25 cellular contexts compared by ENCODE assay signal in genomic region chr7:23808421-23808820, GRCh38.
A peak's percentile ranks its signal among the peaks of the same experiment; 100 is the strongest.
DNase-seq lines count a peak whose midpoint lies in the region; ATAC-seq, FAIRE-seq and TF ChIP-seq lines count a peak whose summit lies in the region.
"Had no signal": no experiment of that assay in that cellular context is flagged by ENCODE, and none has a peak within 500 bp of the region (broad histone marks: within the 10 kb centered on the region; RNA-seq: fewer than 3 reads in every experiment).

No MANE protein-coding gene starts in this region.

- H3K4me3 ChIP-seq in PC-9 (no peak overlapping the region), bronchial epithelial cell (ENCODE audit: low read depth, low read length) (no peak overlapping the region), mesendoderm (ENCODE audit: low read length) (no peak overlapping the region)
- H3K4me3 ChIP-seq: BLaER1, GM12878 had no signal

- H3K36me3 ChIP-seq in PC-9 (ENCODE audit: low read depth) (no peaks in the 10 kb centered on the region), bronchial epithelial cell (ENCODE audit: control insufficient read depth, insufficient read depth, low read length) (no peaks in the 10 kb centered on the region), mesendoderm (ENCODE audit: control insufficient read depth, insufficient read depth, low read length) (no peaks in the 10 kb centered on the region)
- H3K36me3 ChIP-seq: BE2C, BLaER1 had no signal

- H2BK15ac ChIP-seq in mesendoderm (replicated peaks; ENCODE audit: low read depth), result no peak overlapping the region

- H3K4me1 ChIP-seq in PC-9 (replicated peaks; ENCODE audit: insufficient read depth) (no peaks in the 10 kb centered on the region), mesendoderm (ENCODE audit: control insufficient read depth, low read depth, low read length) (no peaks in the 10 kb centered on the region)
- H3K4me1 ChIP-seq: BE2C had no signal

- CTCF ChIA-PET in PC-9 (lab: Charles Lee), result no interaction called here

- H4K20me1 ChIP-seq in PC-9 (ENCODE audit: insufficient read depth), result no peaks in the 10 kb centered on the region
- H4K20me1 ChIP-seq: BLaER1 had no signal

- H2BK120ac ChIP-seq in mesendoderm (ENCODE audit: low read depth, low read length), result no peak overlapping the region

- H2BK5ac ChIP-seq in mesendoderm (ENCODE audit: low read length), result peak overlapping the region; percentile 52

- H2AK5ac ChIP-seq in mesendoderm (ENCODE audit: low read length), result peak overlapping the region; percentile 47

- DNase-seq in PC-9, result peak in 1 of 2 experiments; percentile 8
- no peak for DNase-seq in bronchial epithelial cell (ENCODE audit: low read depth)
- no peak for DNase-seq in mesendoderm
- DNase-seq in central memory CD4-positive, alpha-beta T cell, result no peak
- no peak for DNase-seq in ecto neural progenitor cell (ENCODE audit: low spot score)
- no peak for DNase-seq in NOMO-1 (lab: John Stamatoyannopoulos, UW; ENCODE audit: unreplicated experiment in 2 of 2)
- DNase-seq: 8988T; ACHN; BE2C; C1 segment of cervical spinal cord; CD4-positive, alpha-beta memory T cell; CD4-positive, CD25-positive, alpha-beta regulatory T cell; CD8-positive, alpha-beta memory T cell; COR-L47; DMS153; DMS79; DND-41; EL; GDM1 had no signal

- H3K79me2 ChIP-seq in PC-9 (ENCODE audit: low read depth) (no peaks in the 10 kb centered on the region), mesendoderm (ENCODE audit: control insufficient read depth, insufficient read depth, low read length) (no peaks in the 10 kb centered on the region)

- no peak overlapping the region for H3K9ac ChIP-seq in mesendoderm (ENCODE audit: low read length)
- H3K9ac ChIP-seq: BLaER1 had no signal

- no peaks in the 10 kb centered on the region for H3K79me1 ChIP-seq in mesendoderm (ENCODE audit: low read length)

- H3K18ac ChIP-seq in mesendoderm (ENCODE audit: low read length), result no peak overlapping the region

- H3K27ac ChIP-seq in PC-9 (no peak overlapping the region), mesendoderm (ENCODE audit: low read depth, low read length) (no peak overlapping the region)
- H3K27ac ChIP-seq: BLaER1 had no signal

- no peak overlapping the region for H3K23ac ChIP-seq in mesendoderm (ENCODE audit: low read length)

- no peak for ATAC-seq in GM19455 (IDR thresholded peaks at IDR 0.05; ENCODE audit: unreplicated experiment)
- ATAC-seq: GM12878 had no signal

- POLR2A ChIA-PET in PC-9 (lab: Charles Lee; ENCODE audit: unreplicated experiment), result no interaction called here

- no peaks in the 10 kb centered on the region for H3K9me2 ChIP-seq in PC-9 (ENCODE audit: insufficient read depth)

- TF ChIP-seq CTCF in PC-9 (conservative IDR thresholded peaks at IDR 0.05) (no peak), bronchial epithelial cell (IDR thresholded peaks at IDR 0.05; ENCODE audit: insufficient read depth, low read length, severe bottlenecking) (no peak)

- FAIRE-seq in bronchial epithelial cell (lab: Jason Lieb, UNC), result peak; percentile 36
- FAIRE-seq: A204.1, GM12878, GM12892, GM18507 had no signal

- no peak overlapping the region for H4K5ac ChIP-seq in mesendoderm (ENCODE audit: low read length)

- no TSS peak for BruUV-seq in PC-9 (replicated peaks; lab: Mats Ljungman, UMichigan)

- intact Hi-C loops in PC-9 (cut with micrococcal nuclease; ENCODE audit: unreplicated experiment), result no loop called here

- H3F3A ChIP-seq in PC-9 (ENCODE audit: insufficient read depth, low read depth), result no peaks in the 10 kb centered on the region

- H3K4ac ChIP-seq in mesendoderm (ENCODE audit: low read depth, low read length), result no peak overlapping the region

- H3K27me3 ChIP-seq in PC-9 (ENCODE audit: insufficient read depth, low read depth) (no peaks in the 10 kb centered on the region), bronchial epithelial cell (ENCODE audit: control insufficient read depth, insufficient read depth, low read length) (no peaks in the 10 kb centered on the region), mesendoderm (ENCODE audit: insufficient read depth, low read length, poor library complexity) (no peaks in the 10 kb centered on the region)
- H3K27me3 ChIP-seq: BE2C, BLaER1 had no signal

- WGBS in mesendoderm (ENCODE audit: extremely low coverage, insufficient coverage, low lambda C conversion rate), result no CpG with 5 or more reads among the region's 3 CpGs

- H2AFZ ChIP-seq in PC-9, result peak overlapping the region; percentile 26; the same call in 1 of the 2 replicates

- peaks cover 20% of the 10 kb centered on the region; the same call in 1 of the 2 replicates for H3K9me3 ChIP-seq in PC-9 (ENCODE audit: insufficient read depth, low read depth)
- H3K9me3 ChIP-seq: BE2C had no signal

- H4K8ac ChIP-seq in mesendoderm (ENCODE audit: low read depth, low read length), result no peak overlapping the region

- H3K56ac ChIP-seq in mesendoderm (ENCODE audit: low read length), result no peak overlapping the region

- H3K4me2 ChIP-seq in PC-9, result peak overlapping the region; percentile 22; the same call in 1 of the 2 replicates
- H3K4me2 ChIP-seq in mesendoderm (ENCODE audit: low read length), result no peak overlapping the region
- H3K4me2 ChIP-seq: BLaER1 had no signal
